ENCODE assay signal across 22 cellular contexts in genomic region chr1:4397196-4397595, GRCh38.
A peak's percentile ranks its signal among the peaks of the same experiment; 100 is the strongest.
DNase-seq lines count a peak whose midpoint lies in the region; ATAC-seq, FAIRE-seq and TF ChIP-seq lines count a peak whose summit lies in the region.
"Had no signal": no experiment of that assay in that cellular context is flagged by ENCODE, and none has a peak within 500 bp of the region (broad histone marks: within the 10 kb centered on the region; RNA-seq: fewer than 3 reads in every experiment).

No MANE protein-coding gene starts in this region.

- FAIRE-seq in HepG2 (lab: Jason Lieb, UNC): no peak
- FAIRE-seq: astrocyte, RCC 7860 had no signal

- H3K36me3 ChIP-seq in HepG2 (replicated peaks in 1 of 2; ENCODE audit: control insufficient read depth in 1 of 2, insufficient read depth in 2 of 2, low read length in 2 of 2): no peaks in the 10 kb centered on the region
- H3K36me3 ChIP-seq: heart right ventricle, sigmoid colon, tibial artery, WERI-Rb-1 had no signal

- H3K4me3 ChIP-seq in HepG2 (replicated peaks in 1 of 3; ENCODE audit: insufficient read depth in 1 of 3, low read depth in 2 of 3, low read length in 3 of 3): no peak overlapping the region
- H3K4me3 ChIP-seq: heart right ventricle, lung, sigmoid colon, SK-N-MC, tibial artery had no signal

- no peaks in the 10 kb centered on the region for H3K36me3 Mint-ChIP-seq in activated CD8-positive, alpha-beta T cell treated with anti-CD3 and anti-CD28 coated beads, Interleukin-2, amount 10 ng/mL, durations not matched to agents 7 days and 5 days (ENCODE audit: low read depth)
- H3K36me3 Mint-ChIP-seq: activated CD4-positive, alpha-beta memory T cell treated with anti-CD3 and anti-CD28 coated beads for 36 hours; activated naive CD4-positive, alpha-beta T cell treated with anti-CD3 and anti-CD28 coated beads, Interleukin-2, amount 10 ng/mL, durations not matched to agents 7 days and 5 days had no signal

- TF ChIP-seq RAD21 in HepG2 (CRISPR knock-in tag; IDR thresholded peaks at IDR 0.05): no peak

- H3K4me3 Mint-ChIP-seq in activated CD8-positive, alpha-beta T cell treated with anti-CD3 and anti-CD28 coated beads, Interleukin-2, amount 10 ng/mL, durations not matched to agents 7 days and 5 days: no peak overlapping the region
- H3K4me3 Mint-ChIP-seq: activated CD4-positive, alpha-beta memory T cell treated with anti-CD3 and anti-CD28 coated beads for 36 hours; activated naive CD4-positive, alpha-beta T cell treated with anti-CD3 and anti-CD28 coated beads, Interleukin-2, amount 10 ng/mL, durations not matched to agents 7 days and 5 days; activated T-cell treated with anti-CD3 and anti-CD28 coated beads, Interleukin-2, amount 50 U/mL, for 24 hours; stimulated activated naive B cell treated with anti-CD40 and anti-IgM and Interleukin-4, amounts not matched to agents 10 μg/mL and 1 μg/mL and 100 μg/mL, for 72 hours had no signal

- in situ Hi-C loops in HepG2 (cut with HindIII; ENCODE audit: extremely low pct_ligation_motif_present, low pct_unique_long_range_greater_than_20kb): no loop called here

- H3K9me3 ChIP-seq in HepG2 (ENCODE audit: low read length): peaks cover 16% of the 10 kb centered on the region

- TF ChIP-seq EP300 in HepG2 (IDR thresholded peaks at IDR 0.05; ENCODE audit: low read depth in 2 of 2, low read length in 2 of 2): no peak
- no peak for TF ChIP-seq EP300 in HepG2 (CRISPR knock-in tag; IDR thresholded peaks at IDR 0.05; ENCODE audit: borderline replicate concordance)

- no TSS peak for BruUV-seq in HepG2 (replicated peaks; lab: Mats Ljungman, UMichigan)

- ATAC-seq in HepG2 (no peak), HG02973 (IDR thresholded peaks at IDR 0.05; ENCODE audit: unreplicated experiment) (no peak), GM18907 (IDR thresholded peaks at IDR 0.05; ENCODE audit: unreplicated experiment) (no peak)
- no peak for ATAC-seq in activated CD8-positive, alpha-beta T cell treated with anti-CD3 and anti-CD28 coated beads, Interleukin-2, amount 10 ng/mL, durations not matched to agents 7 days and 5 days
- ATAC-seq: stimulated activated naive B cell treated with anti-CD40 and anti-IgM and Interleukin-4, amounts not matched to agents 10 μg/mL and 1 μg/mL and 100 μg/mL, for 72 hours had no signal

- H4K20me1 ChIP-seq in HepG2 (ENCODE audit: insufficient read depth, low read length): no peaks in the 10 kb centered on the region

- no peak overlapping the region for H3K27ac ChIP-seq in HepG2 (ENCODE audit: extremely low read length, insufficient read depth, low read length)
- H3K27ac ChIP-seq: heart right ventricle, sigmoid colon, SK-N-MC, tibial artery, WERI-Rb-1 had no signal

- H3K4me2 ChIP-seq in HepG2 (ENCODE audit: low read depth, low read length): no peak overlapping the region

- no peaks in the 10 kb centered on the region for H3K4me1 Mint-ChIP-seq in activated CD8-positive, alpha-beta T cell treated with anti-CD3 and anti-CD28 coated beads, Interleukin-2, amount 10 ng/mL, durations not matched to agents 7 days and 5 days (ENCODE audit: low read depth)
- H3K4me1 Mint-ChIP-seq: activated naive CD4-positive, alpha-beta T cell treated with anti-CD3 and anti-CD28 coated beads, Interleukin-2, amount 10 ng/mL, durations not matched to agents 7 days and 5 days had no signal

- no peaks in the 10 kb centered on the region for H3K4me1 ChIP-seq in HepG2 (ENCODE audit: insufficient read depth, low read length)
- H3K4me1 ChIP-seq: sigmoid colon, tibial artery had no signal

- no peak overlapping the region for H2AFZ ChIP-seq in HepG2 (ENCODE audit: low read length)

- intact Hi-C loops in HepG2 (cut with micrococcal nuclease; ENCODE audit: unreplicated experiment): no loop called here

- 5% methylated on average over 4 of the region's 4 CpGs for WGBS in HepG2 (ENCODE audit: low lambda C conversion rate)

- CTCF ChIA-PET in HepG2 (lab: Yijun Ruan, JAX; ENCODE audit: low intra/inter-chr PET ratio, low total read pairs): no interaction called here
- CTCF ChIA-PET in activated CD8-positive, alpha-beta T cell treated with anti-CD3 and anti-CD28 coated beads, Interleukin-2, amount 10 ng/mL, durations not matched to agents 7 days and 5 days (lab: Charles Lee): no interaction called here

- TF ChIP-seq POLR2A in HepG2 (IDR thresholded peaks at IDR 0.05; ENCODE audit: insufficient read depth in 1 of 2, low read depth in 2 of 2, low read length in 2 of 2): no peak

- DNase-seq in DMS79 (lab: John Stamatoyannopoulos, UW) (peak; percentile 55), NCI-H1694 treated with DMSO at 0.1 percent for 48 hours (lab: John Stamatoyannopoulos, UW) (peak; percentile 82), amygdala (lab: John Stamatoyannopoulos, UW) (peak in 35 of 56 donors; percentile 5 to 67 (median 33)), kidney tubule cell (ENCODE audit: low spot score) (peak; percentile 51), HepG2 (ENCODE audit: low spot score) (no peak)
- DNase-seq in activated CD8-positive, alpha-beta T cell treated with anti-CD3 and anti-CD28 coated beads, Interleukin-2, amount 10 ng/mL, durations not matched to agents 7 days and 5 days: no peak
- DNase-seq: activated CD4-positive, alpha-beta memory T cell treated with anti-CD3 and anti-CD28 coated beads for 36 hours; activated naive CD4-positive, alpha-beta T cell treated with anti-CD3 and anti-CD28 coated beads, Interleukin-2, amount 10 ng/mL, durations not matched to agents 7 days and 5 days; activated T-cell treated with anti-CD3 and anti-CD28 coated beads, Interleukin-2, amount 50 U/mL, for 24 hours; heart right ventricle; NCI-H187; NK-92 treated with Interleukin-12 subunit alpha and Interleukin-12 subunit beta, amount 100 ng/mL, for 24 hours; sigmoid colon; stimulated activated naive B cell treated with anti-CD40 and anti-IgM and Interleukin-4, amounts not matched to agents 10 μg/mL and 1 μg/mL and 100 μg/mL, for 72 hours; tibial artery; WERI-Rb-1 had no signal

- no peak overlapping the region for H3K9ac ChIP-seq in HepG2 (ENCODE audit: insufficient read depth, low read depth, low read length)

- peaks cover 0 to 13% of the 10 kb centered on the region in 2 experiments; a peak in 2 of 5 replicates for H3K27me3 ChIP-seq in HepG2 (ENCODE audit: control insufficient read depth in 1 of 2, insufficient read depth in 2 of 2, low read length in 2 of 2)

- H3K9me3 Mint-ChIP-seq in activated CD8-positive, alpha-beta T cell treated with anti-CD3 and anti-CD28 coated beads, Interleukin-2, amount 10 ng/mL, durations not matched to agents 7 days and 5 days (ENCODE audit: insufficient read depth): no peaks in the 10 kb centered on the region
- H3K9me3 Mint-ChIP-seq: activated naive CD4-positive, alpha-beta T cell treated with anti-CD3 and anti-CD28 coated beads, Interleukin-2, amount 10 ng/mL, durations not matched to agents 7 days and 5 days had no signal

- POLR2A ChIA-PET in HepG2 (lab: Yijun Ruan, JAX): no interaction called here
- POLR2A ChIA-PET in activated CD8-positive, alpha-beta T cell treated with anti-CD3 and anti-CD28 coated beads, Interleukin-2, amount 10 ng/mL, durations not matched to agents 7 days and 5 days (lab: Charles Lee): no interaction called here

- no peaks in the 10 kb centered on the region for H3K79me2 ChIP-seq in HepG2 (ENCODE audit: insufficient read depth, low read length)

- TF ChIP-seq CTCF in HepG2 (CRISPR knock-in tag; IDR thresholded peaks at IDR 0.05): no peak

- H3K27ac Mint-ChIP-seq in activated CD8-positive, alpha-beta T cell treated with anti-CD3 and anti-CD28 coated beads, Interleukin-2, amount 10 ng/mL, durations not matched to agents 7 days and 5 days: no peak overlapping the region
- H3K27ac Mint-ChIP-seq: activated CD4-positive, alpha-beta memory T cell treated with anti-CD3 and anti-CD28 coated beads for 36 hours; activated naive CD4-positive, alpha-beta T cell treated with anti-CD3 and anti-CD28 coated beads, Interleukin-2, amount 10 ng/mL, durations not matched to agents 7 days and 5 days; activated T-cell treated with anti-CD3 and anti-CD28 coated beads, Interleukin-2, amount 50 U/mL, for 24 hours; stimulated activated naive B cell treated with anti-CD40 and anti-IgM and Interleukin-4, amounts not matched to agents 10 μg/mL and 1 μg/mL and 100 μg/mL, for 72 hours had no signal

- no peaks in the 10 kb centered on the region for H3K27me3 Mint-ChIP-seq in activated CD8-positive, alpha-beta T cell treated with anti-CD3 and anti-CD28 coated beads, Interleukin-2, amount 10 ng/mL, durations not matched to agents 7 days and 5 days (ENCODE audit: low read depth)
- H3K27me3 Mint-ChIP-seq: activated CD4-positive, alpha-beta memory T cell treated with anti-CD3 and anti-CD28 coated beads for 36 hours had no signal

TF ChIP-seq in HepG2, 621 proteins besides CTCF, POLR2A, EP300 and RAD21:
- no peak for TF ChIP-seq RARG (CRISPR knock-in tag; IDR thresholded peaks at IDR 0.05; ENCODE audit: low read depth)
- TF ChIP-seq, protein P1, sequence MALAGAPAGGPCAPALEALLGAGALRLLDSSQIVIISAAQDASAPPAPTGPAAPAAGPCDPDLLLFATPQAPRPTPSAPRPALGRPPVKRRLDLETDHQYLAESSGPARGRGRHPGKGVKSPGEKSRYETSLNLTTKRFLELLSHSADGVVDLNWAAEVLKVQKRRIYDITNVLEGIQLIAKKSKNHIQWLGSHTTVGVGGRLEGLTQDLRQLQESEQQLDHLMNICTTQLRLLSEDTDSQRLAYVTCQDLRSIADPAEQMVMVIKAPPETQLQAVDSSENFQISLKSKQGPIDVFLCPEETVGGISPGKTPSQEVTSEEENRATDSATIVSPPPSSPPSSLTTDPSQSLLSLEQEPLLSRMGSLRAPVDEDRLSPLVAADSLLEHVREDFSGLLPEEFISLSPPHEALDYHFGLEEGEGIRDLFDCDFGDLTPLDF (CRISPR knock-in tag; IDR thresholded peaks at IDR 0.05): no peak
- TF ChIP-seq, protein P2, sequence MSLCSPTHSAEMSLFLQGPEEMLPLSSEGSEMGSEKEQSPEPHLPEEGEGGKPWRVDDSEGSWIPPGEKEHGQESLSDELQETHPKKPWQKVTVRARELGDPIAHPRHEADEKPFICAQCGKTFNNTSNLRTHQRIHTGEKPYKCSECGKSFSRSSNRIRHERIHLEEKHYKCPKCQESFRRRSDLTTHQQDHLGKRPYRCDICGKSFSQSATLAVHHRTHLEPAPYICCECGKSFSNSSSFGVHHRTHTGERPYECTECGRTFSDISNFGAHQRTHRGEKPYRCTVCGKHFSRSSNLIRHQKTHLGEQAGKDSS (CRISPR knock-in tag; IDR thresholded peaks at IDR 0.05; ENCODE audit: borderline replicate concordance, low read depth): no peak
- TF ChIP-seq ZFYVE20 (CRISPR knock-in tag; IDR thresholded peaks at IDR 0.05; ENCODE audit: borderline replicate concordance, low read depth): no peak

Comparison
In these comparisons a context has a peak if more than half of its experiments do, and no peak if none do; other contexts are left out.
1. DNase-seq: peak in DMS79 (single experiment), NCI-H1694 treated with DMSO at 0.1 percent for 48 hours (single experiment), amygdala (35 of 56) and kidney tubule cell (single experiment); none in HepG2 (single experiment) and activated CD8-positive, alpha-beta T cell treated with anti-CD3 and anti-CD28 coated beads, Interleukin-2, amount 10 ng/mL, durations not matched to agents 7 days and 5 days (single experiment).